ENCODE assay signal across 19 cellular contexts in the genomic region with DNA sequence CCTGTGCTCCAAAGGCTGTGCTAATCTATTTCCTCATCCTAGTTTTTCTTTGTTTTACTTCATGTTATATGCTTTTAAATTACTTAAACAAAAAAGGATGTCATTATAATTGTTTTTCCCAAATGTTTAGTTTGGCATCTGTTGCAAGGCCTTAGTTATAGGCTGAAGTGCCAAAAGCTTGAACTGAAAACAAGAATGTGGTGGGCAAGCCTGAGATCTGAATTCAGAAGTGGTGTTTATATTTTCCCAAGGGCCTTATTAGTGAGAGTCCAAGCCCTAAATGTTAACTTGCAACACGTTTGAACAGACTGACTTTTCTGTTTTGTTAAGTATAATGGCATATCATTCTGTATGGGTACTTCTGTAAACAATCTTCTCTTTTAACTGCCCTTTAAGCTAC.
A peak's percentile ranks its signal among the peaks of the same experiment; 100 is the strongest.
DNase-seq lines count a peak whose midpoint lies in the region; ATAC-seq, FAIRE-seq and TF ChIP-seq lines count a peak whose summit lies in the region.
"Had no signal": no experiment of that assay in that cellular context is flagged by ENCODE, and none has a peak within 500 bp of the region (broad histone marks: within the 10 kb centered on the region; RNA-seq: fewer than 3 reads in every experiment).

No MANE protein-coding gene starts in this region.

- no peaks in the 10 kb centered on the region for H3K27me3 ChIP-seq in endothelial cell of umbilical vein (ENCODE audit: control insufficient read depth in 2 of 2, insufficient read depth in 2 of 2, low read length in 2 of 2)
- H3K27me3 ChIP-seq: BE2C had no signal

- POLR2A ChIA-PET in endothelial cell of umbilical vein (lab: Charles Lee), result no interaction called here

- no peak overlapping the region for H3K27ac Mint-ChIP-seq in nephron progenitor cell
- H3K27ac Mint-ChIP-seq: IgD-negative memory B cell had no signal

- TF ChIP-seq POLR2A in endothelial cell of umbilical vein (IDR thresholded peaks at IDR 0.05; ENCODE audit: low read depth, low read length), result no peak

- no peaks in the 10 kb centered on the region for H3K79me2 ChIP-seq in endothelial cell of umbilical vein (ENCODE audit: control insufficient read depth, insufficient read depth, low read length)

- CTCF ChIA-PET in endothelial cell of umbilical vein (lab: Charles Lee), result no interaction called here

- no peak overlapping the region for H2AFZ ChIP-seq in endothelial cell of umbilical vein (ENCODE audit: low read depth, low read length)
- H2AFZ ChIP-seq: PC-9 had no signal

- TF ChIP-seq CTCF in AG10803 (conservative IDR thresholded peaks at IDR 0.05; ENCODE audit: low read length), result no peak
- no peak for TF ChIP-seq CTCF in endothelial cell of umbilical vein (IDR thresholded peaks at IDR 0.05; ENCODE audit: extremely low read depth in 1 of 2, insufficient read depth in 1 of 2, low read depth in 1 of 2, low read length in 2 of 2)
- no peak for TF ChIP-seq CTCF in nephron progenitor cell (IDR thresholded peaks at IDR 0.05)

- no peak overlapping the region for H3K4me2 ChIP-seq in endothelial cell of umbilical vein (ENCODE audit: insufficient read depth, low read length)
- H3K4me2 ChIP-seq: A549, PC-9 had no signal

- H3K9me3 ChIP-seq in endothelial cell of umbilical vein (replicated peaks; ENCODE audit: control insufficient read depth, insufficient read depth, low read length), result no peaks in the 10 kb centered on the region
- H3K9me3 ChIP-seq: A549, BE2C had no signal

- dilution Hi-C loops in endothelial cell of umbilical vein (cut with MboI; ENCODE audit: extremely low pct_ligation_motif_present, low sequenced_read_pairs), result no loop called here

- H3K9ac ChIP-seq in endothelial cell of umbilical vein (replicated peaks; ENCODE audit: extremely low read depth, insufficient read depth, low read length), result no peak overlapping the region

- H3K9me3 Mint-ChIP-seq in nephron progenitor cell, result peaks cover 34% of the 10 kb centered on the region

- intact Hi-C loops in endothelial cell of umbilical vein (cut with micrococcal nuclease), result no loop called here

- ATAC-seq in HG03159 (IDR thresholded peaks at IDR 0.05; ENCODE audit: unreplicated experiment) (no peak), GM21447 (IDR thresholded peaks at IDR 0.05; ENCODE audit: unreplicated experiment) (no peak)
- ATAC-seq: A549 had no signal

- H3K4me3 ChIP-seq in AG10803 (ENCODE audit: low read length) (no peak overlapping the region), endothelial cell of umbilical vein (replicated peaks in 1 of 3; ENCODE audit: insufficient read depth in 1 of 3, low read depth in 1 of 3, low read length in 3 of 3) (no peak overlapping the region)
- H3K4me3 ChIP-seq: A549, PC-9 had no signal

- DNase-seq in AG10803 (ENCODE audit: low read depth) (peak; percentile 56), NCI-H2029 (lab: John Stamatoyannopoulos, UW) (peak; percentile 27), NCI-H774 (lab: John Stamatoyannopoulos, UW) (peak; percentile 47), endothelial cell of umbilical vein (ENCODE audit: low read depth, low spot score) (peak; percentile 58), nephron progenitor cell (no peak)
- DNase-seq: BE2C, GDM1, MV-4-11, NCI-H1694 treated with DMSO at 0.1 percent for 48 hours, NCI-H446, NCI-H526 treated with DMSO at 0.1 percent for 48 hours, PC-9, RPMI8226, SHP77 had no signal

- H3K27ac ChIP-seq in endothelial cell of umbilical vein (ENCODE audit: insufficient read depth, low read depth, low read length), result no peak overlapping the region
- H3K27ac ChIP-seq: A549, PC-9 had no signal

- no TSS peak for BruUV-seq in endothelial cell of umbilical vein (replicated peaks; lab: Mats Ljungman, UMichigan)

- no peak for FAIRE-seq in endothelial cell of umbilical vein (lab: Jason Lieb, UNC)
- FAIRE-seq: D721Med had no signal

- no peaks in the 10 kb centered on the region for H3K9me1 ChIP-seq in endothelial cell of umbilical vein (replicated peaks; ENCODE audit: control insufficient read depth, extremely low read depth, insufficient read depth, low read length)

- H3K36me3 ChIP-seq in endothelial cell of umbilical vein (ENCODE audit: control insufficient read depth in 2 of 2, extremely low read depth in 1 of 2, insufficient read depth in 2 of 2, low read length in 2 of 2), result no peaks in the 10 kb centered on the region
- H3K36me3 ChIP-seq: BE2C had no signal

- H3K27me3 Mint-ChIP-seq in nephron progenitor cell (ENCODE audit: low read depth, poor library complexity), result no peaks in the 10 kb centered on the region
- H3K27me3 Mint-ChIP-seq: IgD-negative memory B cell had no signal

- H3K4me1 ChIP-seq in endothelial cell of umbilical vein (ENCODE audit: control insufficient read depth, extremely low read depth, insufficient read depth, low read length), result no peaks in the 10 kb centered on the region
- H3K4me1 ChIP-seq: A549, BE2C had no signal

- H3K4me1 Mint-ChIP-seq in nephron progenitor cell, result no peaks in the 10 kb centered on the region

- no peaks in the 10 kb centered on the region for H4K20me1 ChIP-seq in endothelial cell of umbilical vein (replicated peaks; ENCODE audit: control insufficient read depth, extremely low read depth, insufficient read depth, low read length)

- no peaks in the 10 kb centered on the region for H3K36me3 Mint-ChIP-seq in nephron progenitor cell (ENCODE audit: low read depth)

- H3K4me3 Mint-ChIP-seq in nephron progenitor cell, result no peak overlapping the region
- H3K4me3 Mint-ChIP-seq: IgD-negative memory B cell had no signal

TF ChIP-seq in endothelial cell of umbilical vein, 7 proteins besides CTCF, POLR2A, EP300 and RAD21:
- no peak for TF ChIP-seq FOS (IDR thresholded peaks at IDR 0.05; ENCODE audit: borderline replicate concordance, insufficient read depth, low read length)
